In genomic region chr2:16613475-16613874, GRCh38 we compare ENCODE assay signal across 8 cellular contexts. TPM values are rescaled to one million over a fixed set of nuclear protein-coding genes. Genes with fewer than 3 reads are reported as not detected.
DNase-seq lines count a peak whose midpoint lies in the region; ATAC-seq and TF ChIP-seq lines count a peak whose summit lies in the region.

No MANE protein-coding gene starts in this region.

- H4K20me1 ChIP-seq in OCI-LY7 (ENCODE audit: insufficient read depth, low read length) = no peaks in the 10 kb centered on the region

- peaks cover 0 to 41% (median 0%) of the 10 kb centered on the region in 9 donors for H3K36me3 ChIP-seq in heart right ventricle
- H3K36me3 ChIP-seq in OCI-LY7 (ENCODE audit: insufficient read depth, low read length) = peaks cover 7% of the 10 kb centered on the region; the same call in 1 of the 2 replicates
- peaks cover 0 to 25% (median under 1%) of the 10 kb centered on the region in 4 donors for H3K36me3 ChIP-seq in esophagus muscularis mucosa
- H3K36me3 ChIP-seq in thyroid gland = no peaks in the 10 kb centered on the region

- DNase-seq in heart right ventricle = no peak
- DNase-seq in left ventricle myocardium superior = no peak
- peak; percentile 76 for DNase-seq in OCI-LY7 (ENCODE audit: low spot score)
- no peak for DNase-seq in esophagus muscularis mucosa (ENCODE audit: extremely low spot score)
- DNase-seq in thyroid gland = no peak
- DNase-seq in AG08396 (ENCODE audit: low spot score) = no peak

- CTCF ChIA-PET in OCI-LY7 (lab: Charles Lee; ENCODE audit: unreplicated experiment) = interaction anchor here (0.6 to 2.0 kb wide), 4 partner anchors 9 to 143 kb away, joined by 3 to 17 read pairs (median 4); no protein-coding TSS in a partner anchor

- ATAC-seq in heart right ventricle (peak in 3 of 8 donors; percentile 2 to 12 (median 3)), left ventricle myocardium superior (no peak), HG02759 (IDR thresholded peaks at IDR 0.05; ENCODE audit: unreplicated experiment) (no peak), GM19023 (IDR thresholded peaks at IDR 0.05; ENCODE audit: unreplicated experiment) (no peak)

- H3K4me3 ChIP-seq in heart right ventricle = no peak overlapping the region
- H3K4me3 ChIP-seq in OCI-LY7 (ENCODE audit: low read depth, low read length, poor library complexity, severe bottlenecking) = no peak overlapping the region
- H3K4me3 ChIP-seq in esophagus muscularis mucosa = no peak overlapping the region
- no peak overlapping the region for H3K4me3 ChIP-seq in thyroid gland (replicated peaks in 1 of 3)

- no peaks in the 10 kb centered on the region for H3K9me2 ChIP-seq in OCI-LY7 (ENCODE audit: insufficient read depth, low read length)

- no peak overlapping the region for H3K4me2 ChIP-seq in OCI-LY7 (ENCODE audit: low read length)

- H2AFZ ChIP-seq in OCI-LY7 (ENCODE audit: low read length) = no peak overlapping the region

- peak; percentile 27 to 70 (median 55) for TF ChIP-seq CTCF in heart right ventricle (IDR thresholded peaks at IDR 0.05)
- peak; percentile 97 for TF ChIP-seq CTCF in OCI-LY7 (conservative IDR thresholded peaks at IDR 0.05; ENCODE audit: low read length)
- peak; percentile 39 to 55 (median 47) for TF ChIP-seq CTCF in esophagus muscularis mucosa (IDR thresholded peaks at IDR 0.05)
- peak; percentile 18 to 87 (median 64) for TF ChIP-seq CTCF in thyroid gland (IDR thresholded peaks at IDR 0.05)

- 42 to 55% methylated on average over 5 of the region's 5 CpGs for WGBS in heart right ventricle, 2 donors
- 49% methylated on average over 5 of the region's 5 CpGs for WGBS in esophagus muscularis mucosa
- WGBS in thyroid gland, 2 donors = 43% methylated on average over 5 of the region's 5 CpGs

- no peak for TF ChIP-seq POLR2A in esophagus muscularis mucosa (IDR thresholded peaks at IDR 0.05; ENCODE audit: low read depth)
- no peak for TF ChIP-seq POLR2A in thyroid gland (IDR thresholded peaks at IDR 0.05)

- intact Hi-C loops in heart right ventricle (cut with DNase I) (loop anchor here in 5 of 10 donors (1.0 to 5.0 kb wide), 5 partner anchors 143 to 981 kb away; no protein-coding TSS in a partner anchor), left ventricle myocardium superior (cut with micrococcal nuclease) (loop anchor here (2.0 kb wide), 1 partner anchor 143 kb away; no protein-coding TSS in a partner anchor), OCI-LY7 (cut with micrococcal nuclease; ENCODE audit: unreplicated experiment) (loop anchor here (1.0 kb wide), 1 partner anchor 144 kb away; no protein-coding TSS in a partner anchor), esophagus muscularis mucosa (cut with DNase I) (no loop called here), thyroid gland (cut with DNase I) (loop anchor here (5.0 kb wide), 1 partner anchor 144 kb away; no protein-coding TSS in a partner anchor)

- no TSS peak for BruUV-seq in OCI-LY7 (replicated peaks; lab: Mats Ljungman, UMichigan)

- H3K27ac ChIP-seq in heart right ventricle (peak overlapping the region in 3 of 10 donors; percentile 13 to 60 (median 47)), OCI-LY7 (ENCODE audit: low read depth, low read length, poor library complexity, severe bottlenecking) (no peak overlapping the region), esophagus muscularis mucosa (replicated peaks in 1 of 4) (no peak overlapping the region), thyroid gland (peak overlapping the region; percentile 78 to 90 (median 84))

- H3K4me1 ChIP-seq in heart right ventricle (peaks cover 0 to 69% (median 44%) of the 10 kb centered on the region in 9 donors), OCI-LY7 (ENCODE audit: insufficient read depth, low read length, poor library complexity, severe bottlenecking) (peaks cover 33% of the 10 kb centered on the region), esophagus muscularis mucosa (peaks cover 23 to 53% (median 35%) of the 10 kb centered on the region in 4 donors), thyroid gland (peaks cover 50 to 62% of the 10 kb centered on the region in 2 donors)

- H3K27me3 ChIP-seq in heart right ventricle (no peaks in the 10 kb centered on the region), esophagus muscularis mucosa (no peaks in the 10 kb centered on the region), thyroid gland (no peaks in the 10 kb centered on the region)

- no peaks in the 10 kb centered on the region for H3K79me2 ChIP-seq in OCI-LY7 (ENCODE audit: insufficient read depth, low read depth, low read length)

- POLR2A ChIA-PET in OCI-LY7 (lab: Charles Lee) = interaction anchor here (0.6 to 1.2 kb wide), 4 partner anchors 11 to 151 kb away, joined by 3 to 6 read pairs (median 4); no protein-coding TSS in a partner anchor

- H3K9me3 ChIP-seq in heart right ventricle (no peaks in the 10 kb centered on the region), OCI-LY7 (ENCODE audit: low read length) (no peaks in the 10 kb centered on the region), esophagus muscularis mucosa (no peaks in the 10 kb centered on the region), thyroid gland (no peaks in the 10 kb centered on the region)

- TF ChIP-seq EP300 in esophagus muscularis mucosa (IDR thresholded peaks at IDR 0.05) = no peak

RNA-seq across cellular contexts. Expression of gene CYRIA, which starts 52.2 kb away (rescaled TPM):
- 10 to 100 TPM in 1 of 10 donors, 1 to 10 TPM in 9; 1.5 to 10.6 (median 3.6) TPM for total RNA-seq in heart right ventricle
- polyA plus RNA-seq in heart right ventricle = 1 to 10 TPM; 1.2 to 1.3 TPM
- 4.6 TPM for total RNA-seq in left ventricle myocardium superior
- 2.6 and 5.0 TPM in 2 replicates for total RNA-seq in OCI-LY7 (2014; rRNA removed; shearing (Covaris generic))
- 11.7 and 13.4 TPM in 2 replicates for total RNA-seq in OCI-LY7 (2022)
- 10 to 100 TPM; 10.3 to 13.3 (median 11.2) TPM for total RNA-seq in esophagus muscularis mucosa
- 10 to 100 TPM; 33.6 to 79.0 (median 50.0) TPM for total RNA-seq in thyroid gland

Comparison
In these comparisons a context has a peak if more than half of its experiments do, and no peak if none do; other contexts are left out.
1. H3K27ac ChIP-seq: peak in thyroid gland (3 of 3); none in OCI-LY7 (single experiment) and esophagus muscularis mucosa (0 of 4).
2. CTCF ChIP-seq: peak in every context shown above with its lines; median percentile 97 in OCI-LY7; 64 in thyroid gland; 55 in heart right ventricle; 47 in esophagus muscularis mucosa.